In the genomic region with DNA sequence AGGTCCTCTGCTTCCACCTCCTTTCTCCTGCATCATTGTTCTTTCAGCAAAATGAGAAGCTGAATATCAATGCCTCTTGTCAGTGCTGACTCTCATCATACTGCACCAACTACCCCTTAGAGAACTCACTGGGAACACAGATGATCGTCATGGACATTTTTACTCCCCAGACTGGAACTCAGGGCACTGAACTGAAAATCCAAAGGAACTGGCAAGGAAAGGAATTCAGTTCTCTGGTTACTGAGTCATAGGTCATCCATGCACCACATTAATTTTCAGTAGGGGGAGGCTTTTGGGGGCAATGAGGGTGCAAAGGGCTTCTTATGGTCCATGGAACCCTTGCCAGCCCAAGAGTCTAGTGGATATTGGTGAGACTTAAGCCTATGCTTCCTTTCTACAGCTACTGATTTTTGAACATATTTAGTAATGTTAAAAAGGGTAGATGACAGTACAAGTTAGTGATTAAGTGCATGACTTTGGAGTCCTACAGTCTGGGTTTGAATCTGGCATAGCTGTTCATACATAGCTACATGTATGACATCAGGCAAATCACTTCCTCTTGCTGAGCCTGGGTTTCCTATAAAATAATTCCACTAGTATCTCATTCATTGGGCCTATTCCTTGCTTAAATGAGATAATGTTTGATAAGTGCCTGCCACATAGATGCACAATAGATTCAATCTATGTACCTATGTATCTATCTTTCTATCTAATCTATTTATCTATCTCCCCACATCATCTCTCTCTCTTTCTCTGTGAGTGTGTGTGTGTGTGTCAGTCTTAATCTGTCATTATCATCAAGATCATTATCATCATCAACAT, we compare ENCODE assay signal across 20 cellular contexts. TPM values are rescaled to one million over a fixed set of nuclear protein-coding genes. Genes with fewer than 3 reads are reported as not detected.
DNase-seq lines count a peak whose midpoint lies in the region; ATAC-seq, FAIRE-seq and TF ChIP-seq lines count a peak whose summit lies in the region.
"Had no signal": no experiment of that assay in that cellular context is flagged by ENCODE, and none has a peak within 500 bp of the region (broad histone marks: within the 10 kb centered on the region; RNA-seq: fewer than 3 reads in every experiment).

No MANE protein-coding gene starts in this region.

- ATAC-seq in activated T-cell treated with anti-CD3 and anti-CD28 coated beads, Interleukin-2, amount 50 U/mL, for 4 hours = no peak
- no peak for ATAC-seq in HG03139 (IDR thresholded peaks at IDR 0.05; ENCODE audit: unreplicated experiment)
- ATAC-seq: naive thymus-derived CD4-positive, alpha-beta T cell; psoas muscle had no signal

- intact Hi-C loops in activated naive CD4-positive, alpha-beta T cell treated with anti-CD3 and anti-CD28 coated beads for 36 hours (cut with micrococcal nuclease) = no loop called here

- H4K91ac ChIP-seq in neuronal stem cell (ENCODE audit: low read depth, low read length, poor library complexity) = no peak overlapping the region

- H3K4me3 ChIP-seq in HUES64 (ENCODE audit: low read length) (peak overlapping the region; percentile 37; the same call in 1 of the 2 replicates), bronchial epithelial cell (ENCODE audit: low read depth, low read length) (no peak overlapping the region), neuronal stem cell (ENCODE audit: low read length in 2 of 2) (no peak overlapping the region)
- H3K4me3 ChIP-seq: cardiac muscle cell, esophagus muscularis mucosa, MG63, psoas muscle had no signal

- H3K36me3 Mint-ChIP-seq in activated T-cell treated with anti-CD3 and anti-CD28 coated beads, Interleukin-2, amount 50 U/mL, for 4 hours (ENCODE audit: insufficient read depth) = no peaks in the 10 kb centered on the region
- H3K36me3 Mint-ChIP-seq in activated naive CD4-positive, alpha-beta T cell treated with anti-CD3 and anti-CD28 coated beads for 36 hours (ENCODE audit: low read depth) = peaks cover 1% of the 10 kb centered on the region
- H3K36me3 Mint-ChIP-seq: naive thymus-derived CD4-positive, alpha-beta T cell had no signal

- no peak overlapping the region for H3K14ac ChIP-seq in neuronal stem cell (ENCODE audit: low read length)

- no peak for FAIRE-seq in bronchial epithelial cell (lab: Jason Lieb, UNC)

- no peak overlapping the region for H4K8ac ChIP-seq in neuronal stem cell (ENCODE audit: low read depth, low read length)

- no peaks in the 10 kb centered on the region for H3K9me3 Mint-ChIP-seq in activated T-cell treated with anti-CD3 and anti-CD28 coated beads, Interleukin-2, amount 50 U/mL, for 4 hours
- no peaks in the 10 kb centered on the region for H3K9me3 Mint-ChIP-seq in activated naive CD4-positive, alpha-beta T cell treated with anti-CD3 and anti-CD28 coated beads for 36 hours
- H3K9me3 Mint-ChIP-seq: T-helper 2 cell treated with Interferon-gamma antibody and Interleukin-4, amounts not matched to agents 5 μg/mL and 100 μg/mL, for 36 hours had no signal

- H2BK5ac ChIP-seq in neuronal stem cell (ENCODE audit: low read length) = no peak overlapping the region

- H3K27ac ChIP-seq in HUES64 (ENCODE audit: low read depth, low read length) (no peak overlapping the region), neuronal stem cell (replicated peaks; ENCODE audit: low read length) (no peak overlapping the region)
- H3K27ac ChIP-seq: cardiac muscle cell, esophagus muscularis mucosa, psoas muscle had no signal

- H3K27ac Mint-ChIP-seq in activated naive CD4-positive, alpha-beta T cell treated with anti-CD3 and anti-CD28 coated beads for 36 hours = no peak overlapping the region
- H3K27ac Mint-ChIP-seq: T-helper 2 cell treated with Interferon-gamma antibody and Interleukin-4, amounts not matched to agents 5 μg/mL and 100 μg/mL, for 36 hours had no signal

- H3K4me3 Mint-ChIP-seq in activated T-cell treated with anti-CD3 and anti-CD28 coated beads, Interleukin-2, amount 50 U/mL, for 4 hours = no peak overlapping the region
- no peak overlapping the region for H3K4me3 Mint-ChIP-seq in activated naive CD4-positive, alpha-beta T cell treated with anti-CD3 and anti-CD28 coated beads for 36 hours
- H3K4me3 Mint-ChIP-seq: naive thymus-derived CD4-positive, alpha-beta T cell; T-helper 2 cell treated with Interferon-gamma antibody and Interleukin-4, amounts not matched to agents 5 μg/mL and 100 μg/mL, for 36 hours had no signal

- no peak overlapping the region for H2BK15ac ChIP-seq in neuronal stem cell (ENCODE audit: low read length)

- H3K27me3 ChIP-seq in HUES64 (ENCODE audit: insufficient read depth, low read length) = no peaks in the 10 kb centered on the region
- H3K27me3 ChIP-seq in bronchial epithelial cell (ENCODE audit: control insufficient read depth, insufficient read depth, low read length) = no peaks in the 10 kb centered on the region
- peaks cover 0 to 12% (median 0%) of the 10 kb centered on the region in 3 experiments for H3K27me3 ChIP-seq in neuronal stem cell (ENCODE audit: control insufficient read depth in 3 of 3, insufficient read depth in 3 of 3, low read depth in 1 of 3, low read length in 3 of 3)
- H3K27me3 ChIP-seq: cardiac muscle cell, esophagus muscularis mucosa, MG63 had no signal

- no peaks in the 10 kb centered on the region for H3K36me3 ChIP-seq in HUES64 (ENCODE audit: insufficient read depth, low read length)
- no peaks in the 10 kb centered on the region for H3K36me3 ChIP-seq in bronchial epithelial cell (ENCODE audit: control insufficient read depth, insufficient read depth, low read length)
- no peaks in the 10 kb centered on the region for H3K36me3 ChIP-seq in neuronal stem cell (replicated peaks in 1 of 2; ENCODE audit: control insufficient read depth in 2 of 2, insufficient read depth in 2 of 2, low read length in 2 of 2)
- H3K36me3 ChIP-seq: cardiac muscle cell, esophagus muscularis mucosa, MG63 had no signal

- no peak for TF ChIP-seq CTCF in bronchial epithelial cell (IDR thresholded peaks at IDR 0.05; ENCODE audit: insufficient read depth, low read length, severe bottlenecking)

- H2BK120ac ChIP-seq in neuronal stem cell (ENCODE audit: low read depth, low read length) = no peak overlapping the region

- peaks cover 21% of the 10 kb centered on the region for H3K27me3 Mint-ChIP-seq in activated T-cell treated with anti-CD3 and anti-CD28 coated beads, Interleukin-2, amount 50 U/mL, for 4 hours (ENCODE audit: low read depth)
- H3K27me3 Mint-ChIP-seq in activated naive CD4-positive, alpha-beta T cell treated with anti-CD3 and anti-CD28 coated beads for 36 hours (ENCODE audit: low read depth) = peaks cover 18% of the 10 kb centered on the region

- no peak overlapping the region for H3K18ac ChIP-seq in neuronal stem cell (ENCODE audit: low read length)

- no peak overlapping the region for H3K4me2 ChIP-seq in neuronal stem cell (ENCODE audit: insufficient read depth, low read length, poor library complexity, severe bottlenecking)

- peak overlapping the region; percentile 3 for H2AFZ ChIP-seq in neuronal stem cell (ENCODE audit: low read length)

- WGBS in HUES64 = 94% methylated on average over 1 of the region's 1 CpG
- WGBS in neuronal stem cell (ENCODE audit: extremely low coverage in 2 of 2, insufficient read length in 2 of 2, insufficient replicate concordance in 1 of 2), 2 donors = no CpG with 5 or more reads among the region's 1 CpG

- H3K4me1 Mint-ChIP-seq in activated T-cell treated with anti-CD3 and anti-CD28 coated beads, Interleukin-2, amount 50 U/mL, for 4 hours (ENCODE audit: low read depth) = no peaks in the 10 kb centered on the region
- H3K4me1 Mint-ChIP-seq in activated naive CD4-positive, alpha-beta T cell treated with anti-CD3 and anti-CD28 coated beads for 36 hours (ENCODE audit: low read depth) = no peaks in the 10 kb centered on the region
- H3K4me1 Mint-ChIP-seq: naive thymus-derived CD4-positive, alpha-beta T cell had no signal

- peak; percentile 38 for DNase-seq in EH (ENCODE audit: low read depth)
- peak; percentile 61 for DNase-seq in bronchial epithelial cell (ENCODE audit: low read depth)
- DNase-seq in neuronal stem cell (ENCODE audit: low spot score) = no peak
- no peak for DNase-seq in COR-L47 (lab: John Stamatoyannopoulos, UW)
- DNase-seq in activated T-cell treated with anti-CD3 and anti-CD28 coated beads, Interleukin-2, amount 50 U/mL, for 4 hours = no peak
- no peak for DNase-seq in activated naive CD4-positive, alpha-beta T cell treated with anti-CD3 and anti-CD28 coated beads for 36 hours
- DNase-seq: activated effector memory CD4-positive, alpha-beta T cell treated with Interleukin-2 at 50 U/mL for 16 hours; DMS153; head of caudate nucleus; MG63; naive thymus-derived CD4-positive, alpha-beta T cell; NCI-H187 treated with DMSO at 0.1 percent for 48 hours; NCI-H524 treated with DMSO at 0.1 percent for 48 hours; psoas muscle; stimulated activated CD8-positive, alpha-beta memory T cell treated with anti-CD3 and anti-CD28 coated beads, Interleukin-4, amount 100 ng/mL, for 48 hours had no signal

- CTCF ChIA-PET in activated naive CD4-positive, alpha-beta T cell treated with anti-CD3 and anti-CD28 coated beads for 36 hours (lab: Charles Lee) = no interaction called here

- H2AK5ac ChIP-seq in neuronal stem cell (ENCODE audit: low read depth, low read length) = no peak overlapping the region

- no peaks in the 10 kb centered on the region for H3K79me1 ChIP-seq in neuronal stem cell (ENCODE audit: low read depth, low read length)

- H3K4me1 ChIP-seq in HUES64 (ENCODE audit: insufficient read depth, low read length) (peaks cover 4% of the 10 kb centered on the region; the same call in 1 of the 2 replicates), neuronal stem cell (ENCODE audit: control insufficient read depth in 2 of 2, insufficient read depth in 1 of 2, low read depth in 1 of 2, low read length in 2 of 2) (no peaks in the 10 kb centered on the region)
- H3K4me1 ChIP-seq: esophagus muscularis mucosa, psoas muscle had no signal

- H3K9me3 ChIP-seq in HUES64 (ENCODE audit: insufficient read depth, low read depth, low read length) = 0 out of 2 replicates have a peak, but pooled peaks cover 3% of the 10 kb centered on the region
- H3K9me3 ChIP-seq in neuronal stem cell (replicated peaks in 1 of 2; ENCODE audit: control insufficient read depth in 2 of 2, insufficient read depth in 1 of 2, low read depth in 1 of 2, low read length in 2 of 2) = no peaks in the 10 kb centered on the region
- H3K9me3 ChIP-seq: esophagus muscularis mucosa, MG63, psoas muscle had no signal

- H3K23ac ChIP-seq in neuronal stem cell (ENCODE audit: low read depth, low read length, poor library complexity) = no peak overlapping the region

- H3K4ac ChIP-seq in neuronal stem cell (ENCODE audit: low read length) = no peak overlapping the region

- no peak overlapping the region for H3K9ac ChIP-seq in HUES64 (ENCODE audit: low read depth, low read length)
- no peak overlapping the region for H3K9ac ChIP-seq in neuronal stem cell (ENCODE audit: low read depth, low read length, poor library complexity)

- no peak overlapping the region for H2BK12ac ChIP-seq in neuronal stem cell (ENCODE audit: low read length)

RNA-seq across cellular contexts. Expression of a gene that starts 29.2 kb away (rescaled TPM):
- 7.8 TPM for polyA plus RNA-seq in HUES64 (2013, experiment 1 of 2)
- 10.3 TPM for polyA plus RNA-seq in HUES64 (2013, experiment 2 of 2)
- 5.8 and 8.2 TPM in 2 replicates for total RNA-seq in bronchial epithelial cell
- 13.3 TPM for polyA plus RNA-seq in neuronal stem cell (2013, experiment 1 of 2)
- 13.9 TPM for polyA plus RNA-seq in neuronal stem cell (2013, experiment 2 of 2)
- total RNA-seq in activated T-cell treated with anti-CD3 and anti-CD28 coated beads, Interleukin-2, amount 50 U/mL, for 4 hours = 1 to 10 TPM; 3.3 to 4.1 (median 3.9) TPM
- total RNA-seq in activated naive CD4-positive, alpha-beta T cell treated with anti-CD3 and anti-CD28 coated beads for 36 hours = 1 to 10 TPM; 3.3 TPM

Comparison
In these comparisons a context has a peak if more than half of its experiments do, and no peak if none do; other contexts are left out.
1. DNase-seq: peak in EH (single experiment) and bronchial epithelial cell (single experiment); none in neuronal stem cell (single experiment), COR-L47 (single experiment), activated T-cell treated with anti-CD3 and anti-CD28 coated beads, Interleukin-2, amount 50 U/mL, for 4 hours (single experiment) and activated naive CD4-positive, alpha-beta T cell treated with anti-CD3 and anti-CD28 coated beads for 36 hours (single experiment).